Comparison of ENCODE assay signal across 8 cellular contexts in genomic region chr4:74543247-74543670, GRCh38.
DNase-seq lines count a peak whose midpoint lies in the region; ATAC-seq and TF ChIP-seq lines count a peak whose summit lies in the region.

No MANE protein-coding gene starts in this region.

- H3K36me3 ChIP-seq in brain microvascular endothelial cell (replicated peaks) = no peaks in the 10 kb centered on the region

- ATAC-seq in GM21423 (IDR thresholded peaks at IDR 0.05; ENCODE audit: unreplicated experiment) (peak; percentile 95), HG03354 (IDR thresholded peaks at IDR 0.05; ENCODE audit: poor library complexity, severe bottlenecking, unreplicated experiment) (peak; percentile 93), GM21360 (IDR thresholded peaks at IDR 0.05; ENCODE audit: unreplicated experiment) (no peak)

- H3K9me3 Mint-ChIP-seq in activated CD4-positive, alpha-beta T cell treated with anti-CD3 and anti-CD28 coated beads, Interleukin-2, amount 10 ng/mL, durations not matched to agents 24 days and 14 days = no peaks in the 10 kb centered on the region

- in situ Hi-C loops in brain microvascular endothelial cell (cut with HindIII; ENCODE audit: low pct_ligation_motif_present, low sequenced_read_pairs) = loop anchor here (25.0 kb wide), 2 partner anchors 119 to 156 kb away; no protein-coding TSS in a partner anchor

- CTCF ChIA-PET in GM10248 (lab: Yijun Ruan, JAX) = interaction anchor here (3.4 kb wide), 1 partner anchor 11 kb away, joined by 19 read pairs; no protein-coding TSS in a partner anchor

- peak overlapping the region; percentile 69 for H3K27ac ChIP-seq in brain microvascular endothelial cell

- H3K36me3 Mint-ChIP-seq in activated CD4-positive, alpha-beta T cell treated with anti-CD3 and anti-CD28 coated beads, Interleukin-2, amount 10 ng/mL, durations not matched to agents 24 days and 14 days (ENCODE audit: low read depth) = no peaks in the 10 kb centered on the region

- peaks cover 2% of the 10 kb centered on the region for H3K27me3 Mint-ChIP-seq in activated CD4-positive, alpha-beta T cell treated with anti-CD3 and anti-CD28 coated beads, Interleukin-2, amount 10 ng/mL, durations not matched to agents 24 days and 14 days

- DNase-seq in GM10248 (ENCODE audit: extremely low spot score) = peak; percentile 8
- DNase-seq in brain microvascular endothelial cell = no peak
- DNase-seq in stimulated activated CD4-positive, alpha-beta T cell treated with anti-CD3 and anti-CD28 coated beads, Interleukin-4, amount 100 ng/mL, for 24 hours = no peak
- DNase-seq in activated CD4-positive, alpha-beta T cell treated with anti-CD3 and anti-CD28 coated beads, Interleukin-2, amount 10 ng/mL, durations not matched to agents 24 days and 14 days = no peak
- no peak for DNase-seq in SW 1271 (lab: John Stamatoyannopoulos, UW)

- no peaks in the 10 kb centered on the region for H3K27me3 ChIP-seq in brain microvascular endothelial cell (replicated peaks)

- H3K4me1 Mint-ChIP-seq in activated CD4-positive, alpha-beta T cell treated with anti-CD3 and anti-CD28 coated beads, Interleukin-2, amount 10 ng/mL, durations not matched to agents 24 days and 14 days = peaks cover 3% of the 10 kb centered on the region

- no peak overlapping the region for H3K27ac Mint-ChIP-seq in activated CD4-positive, alpha-beta T cell treated with anti-CD3 and anti-CD28 coated beads, Interleukin-2, amount 10 ng/mL, durations not matched to agents 24 days and 14 days

- intact Hi-C loops in activated CD4-positive, alpha-beta T cell treated with anti-CD3 and anti-CD28 coated beads, Interleukin-2, amount 10 ng/mL, durations not matched to agents 24 days and 14 days (cut with micrococcal nuclease) = no loop called here

- no peak overlapping the region for H3K4me3 Mint-ChIP-seq in activated CD4-positive, alpha-beta T cell treated with anti-CD3 and anti-CD28 coated beads, Interleukin-2, amount 10 ng/mL, durations not matched to agents 24 days and 14 days

- no peak overlapping the region for H3K4me3 ChIP-seq in brain microvascular endothelial cell (ENCODE audit: low read depth, low read length)

- no peak for TF ChIP-seq CTCF in GM10248 (IDR thresholded peaks at IDR 0.05; ENCODE audit: control extremely low read depth, extremely low read depth, low read depth, missing control alignments)
- TF ChIP-seq CTCF in brain microvascular endothelial cell (IDR thresholded peaks at IDR 0.05; ENCODE audit: low read depth, low read length, missing control alignments) = no peak

- POLR2A ChIA-PET in GM10248 (lab: Yijun Ruan, JAX) = no interaction called here
